In genomic region chr17:3761061-3761917, GRCh38 we compare ENCODE assay signal across 29 cellular contexts. TPM values are rescaled to one million over a fixed set of nuclear protein-coding genes. Genes with fewer than 3 reads are reported as not detected.
DNase-seq lines count a peak whose midpoint lies in the region; ATAC-seq and TF ChIP-seq lines count a peak whose summit lies in the region.
"Had no signal": no experiment of that assay in that cellular context is flagged by ENCODE, and none has a peak within 500 bp of the region (broad histone marks: within the 10 kb centered on the region; RNA-seq: fewer than 3 reads in every experiment).

No MANE protein-coding gene starts in this region.

- H3K9me3 Mint-ChIP-seq in activated CD4-positive, alpha-beta T cell treated with anti-CD3 and anti-CD28 coated beads, Interleukin-2, amount 10 ng/mL, durations not matched to agents 7 days and 5 days = peaks cover 10% of the 10 kb centered on the region
- H3K9me3 Mint-ChIP-seq in stimulated activated naive CD8-positive, alpha-beta T cell treated with anti-CD3 and anti-CD28 coated beads, Interleukin-15, Interleukin-2, amounts not matched to agents 100 ng/mL and 50 ng/mL, for 24 hours = peaks cover 8% of the 10 kb centered on the region

- H3K27me3 ChIP-seq in gastroesophageal sphincter = peaks cover 4% of the 10 kb centered on the region
- H3K27me3 ChIP-seq: hepatocyte, pancreas had no signal

- H3K36me3 Mint-ChIP-seq in activated CD4-positive, alpha-beta T cell treated with anti-CD3 and anti-CD28 coated beads, Interleukin-2, amount 10 ng/mL, durations not matched to agents 7 days and 5 days (ENCODE audit: low read depth) = peaks cover 7% of the 10 kb centered on the region
- H3K36me3 Mint-ChIP-seq in stimulated activated naive CD8-positive, alpha-beta T cell treated with anti-CD3 and anti-CD28 coated beads, Interleukin-15, Interleukin-2, amounts not matched to agents 100 ng/mL and 50 ng/mL, for 24 hours (ENCODE audit: low read depth) = peaks cover 12% of the 10 kb centered on the region
- H3K36me3 Mint-ChIP-seq in T-helper 17 cell (ENCODE audit: low read depth) = peaks cover 3% of the 10 kb centered on the region
- H3K36me3 Mint-ChIP-seq: CD4-positive, alpha-beta memory T cell had no signal

- TF ChIP-seq POLR2A in gastroesophageal sphincter (IDR thresholded peaks at IDR 0.05) = no peak

- CTCF ChIA-PET in activated CD4-positive, alpha-beta T cell treated with anti-CD3 and anti-CD28 coated beads, Interleukin-2, amount 10 ng/mL, durations not matched to agents 7 days and 5 days (lab: Charles Lee) = interaction anchor here (0.7 to 3.4 kb wide), 5 partner anchors 10 to 85 kb away, joined by 3 to 18 read pairs (median 5); partner anchors contain the start of gene NCBP3

- H3K9me3 ChIP-seq in gastroesophageal sphincter (peaks cover 0 to 21% (median 0%) of the 10 kb centered on the region in 3 donors), T-helper 17 cell (ENCODE audit: control insufficient read depth, low read length, poor library complexity, severe bottlenecking) (no peaks in the 10 kb centered on the region)
- H3K9me3 ChIP-seq: pancreas, SK-N-SH had no signal

- peak overlapping the region; percentile 43 for H3K27ac Mint-ChIP-seq in activated CD4-positive, alpha-beta T cell treated with anti-CD3 and anti-CD28 coated beads, Interleukin-2, amount 10 ng/mL, durations not matched to agents 7 days and 5 days
- H3K27ac Mint-ChIP-seq in stimulated activated naive CD8-positive, alpha-beta T cell treated with anti-CD3 and anti-CD28 coated beads, Interleukin-15, Interleukin-2, amounts not matched to agents 100 ng/mL and 50 ng/mL, for 24 hours = peak overlapping the region; percentile 41
- no peak overlapping the region for H3K27ac Mint-ChIP-seq in T-helper 17 cell
- H3K27ac Mint-ChIP-seq: activated CD4-positive, alpha-beta T cell treated with anti-CD3 and anti-CD28 coated beads for 36 hours; nephron progenitor cell had no signal

- no peak for ATAC-seq in stimulated activated naive CD8-positive, alpha-beta T cell treated with anti-CD3 and anti-CD28 coated beads, Interleukin-15, Interleukin-2, amounts not matched to agents 100 U/mL and 50 U/mL, for 24 hours
- ATAC-seq in gastroesophageal sphincter (peak; percentile 22), T-helper 17 cell (no peak)
- ATAC-seq: activated CD4-positive, alpha-beta T cell treated with anti-CD3 and anti-CD28 coated beads for 36 hours; activated naive CD4-positive, alpha-beta T cell treated with anti-CD3 and anti-CD28 coated beads, Interleukin-2, amount 50 U/mL, for 72 hours; GM12878; left colon; pancreas had no signal

- no peak overlapping the region for H3K27ac ChIP-seq in gastroesophageal sphincter
- H3K27ac ChIP-seq: hepatocyte, pancreas, thoracic aorta had no signal

- peaks cover 38% of the 10 kb centered on the region for H3K4me1 Mint-ChIP-seq in activated CD4-positive, alpha-beta T cell treated with anti-CD3 and anti-CD28 coated beads, Interleukin-2, amount 10 ng/mL, durations not matched to agents 7 days and 5 days
- H3K4me1 Mint-ChIP-seq in stimulated activated naive CD8-positive, alpha-beta T cell treated with anti-CD3 and anti-CD28 coated beads, Interleukin-15, Interleukin-2, amounts not matched to agents 100 ng/mL and 50 ng/mL, for 24 hours (ENCODE audit: low read depth) = peaks cover 53% of the 10 kb centered on the region
- peaks cover 32% of the 10 kb centered on the region for H3K4me1 Mint-ChIP-seq in T-helper 17 cell
- H3K4me1 Mint-ChIP-seq: nephron progenitor cell had no signal

- POLR2A ChIA-PET in activated CD4-positive, alpha-beta T cell treated with anti-CD3 and anti-CD28 coated beads, Interleukin-2, amount 10 ng/mL, durations not matched to agents 7 days and 5 days (lab: Charles Lee) = no interaction called here

- TF ChIP-seq EP300 in gastroesophageal sphincter (IDR thresholded peaks at IDR 0.05) = no peak

- no peaks in the 10 kb centered on the region for H3K36me3 ChIP-seq in gastroesophageal sphincter
- H3K36me3 ChIP-seq: pancreas, thoracic aorta had no signal

- no peaks in the 10 kb centered on the region for H3K4me1 ChIP-seq in gastroesophageal sphincter
- H3K4me1 ChIP-seq: pancreas had no signal

- no peak for DNase-seq in activated CD4-positive, alpha-beta T cell treated with anti-CD3 and anti-CD28 coated beads, Interleukin-2, amount 10 ng/mL, durations not matched to agents 7 days and 5 days
- no peak for DNase-seq in activated CD4-positive, alpha-beta T cell treated with anti-CD3 and anti-CD28 coated beads for 1 hour
- no peak for DNase-seq in stimulated activated naive CD8-positive, alpha-beta T cell treated with anti-CD3 and anti-CD28 coated beads, Interleukin-15, Interleukin-2, amounts not matched to agents 100 U/mL and 50 U/mL, for 24 hours
- DNase-seq in NCI-H1048 (lab: John Stamatoyannopoulos, UW) = no peak
- no peak for DNase-seq in COLO829 (ENCODE audit: low spot score)
- no peak for DNase-seq in T-helper 17 cell
- DNase-seq: activated CD4-positive, alpha-beta T cell treated with anti-CD3 and anti-CD28 coated beads for 36 hours; activated effector memory CD4-positive, alpha-beta T cell treated with Interleukin-2 at 50 U/mL for 16 hours; anterior cingulate cortex; CD4-positive, alpha-beta memory T cell; DMS 273 treated with DMSO at 0.1 percent for 48 hours; HCEC 1CT; left colon; NCI-H1436 treated with DMSO at 0.1 percent for 48 hours; NCI-H2081 treated with DMSO at 0.1 percent for 48 hours; NCI-H2227 treated with DMSO at 0.1 percent for 48 hours; NCI-H526 treated with DMSO at 0.1 percent for 48 hours; nephron progenitor cell; NK-92 treated with Interleukin-12 subunit alpha and Interleukin-12 subunit beta, amount 100 ng/mL, for 24 hours; SK-N-SH; small intestine; stimulated activated naive CD4-positive, alpha-beta T cell treated with Interleukin-2 at 50 U/mL for 16 hours had no signal

- no peak overlapping the region for H3K4me3 ChIP-seq in gastroesophageal sphincter
- H3K4me3 ChIP-seq: GM12878, hepatocyte, pancreas, thoracic aorta had no signal

- TF ChIP-seq CTCF in gastroesophageal sphincter (IDR thresholded peaks at IDR 0.05) = no peak

- 64 to 66% methylated on average over 7 to 9 of the region's 23 CpGs for WGBS in gastroesophageal sphincter (ENCODE audit: low coverage in 1 of 2), 2 donors

- H3K4me3 Mint-ChIP-seq in activated CD4-positive, alpha-beta T cell treated with anti-CD3 and anti-CD28 coated beads, Interleukin-2, amount 10 ng/mL, durations not matched to agents 7 days and 5 days = no peak overlapping the region
- H3K4me3 Mint-ChIP-seq in stimulated activated naive CD8-positive, alpha-beta T cell treated with anti-CD3 and anti-CD28 coated beads, Interleukin-15, Interleukin-2, amounts not matched to agents 100 ng/mL and 50 ng/mL, for 24 hours = no peak overlapping the region
- H3K4me3 Mint-ChIP-seq in T-helper 17 cell = no peak overlapping the region
- H3K4me3 Mint-ChIP-seq: activated CD4-positive, alpha-beta T cell treated with anti-CD3 and anti-CD28 coated beads for 36 hours; nephron progenitor cell had no signal

- H3K27me3 Mint-ChIP-seq in activated CD4-positive, alpha-beta T cell treated with anti-CD3 and anti-CD28 coated beads, Interleukin-2, amount 10 ng/mL, durations not matched to agents 7 days and 5 days = peaks cover 2% of the 10 kb centered on the region
- peaks cover 20% of the 10 kb centered on the region for H3K27me3 Mint-ChIP-seq in stimulated activated naive CD8-positive, alpha-beta T cell treated with anti-CD3 and anti-CD28 coated beads, Interleukin-15, Interleukin-2, amounts not matched to agents 100 ng/mL and 50 ng/mL, for 24 hours
- no peaks in the 10 kb centered on the region for H3K27me3 Mint-ChIP-seq in T-helper 17 cell
- H3K27me3 Mint-ChIP-seq: activated CD4-positive, alpha-beta T cell treated with anti-CD3 and anti-CD28 coated beads for 36 hours had no signal

RNA-seq across cellular contexts. Expression of gene HASPIN, which starts 37.6 kb away (rescaled TPM):
- 10 to 100 TPM; 27.6 to 31.2 TPM for total RNA-seq in activated CD4-positive, alpha-beta T cell treated with anti-CD3 and anti-CD28 coated beads, Interleukin-2, amount 10 ng/mL, durations not matched to agents 7 days and 5 days
- total RNA-seq in gastroesophageal sphincter = under 1 TPM in 2 of 4 donors, not detected in 2; 0.13 to 0.15 TPM
- under 1 TPM; 0.22 to 0.31 TPM for total RNA-seq in T-helper 17 cell

RNA-seq across cellular contexts. Expression of gene ITGAE, which starts 39.7 kb away (rescaled TPM):
- 10 to 100 TPM; 18.3 to 20.9 TPM for total RNA-seq in activated CD4-positive, alpha-beta T cell treated with anti-CD3 and anti-CD28 coated beads, Interleukin-2, amount 10 ng/mL, durations not matched to agents 7 days and 5 days
- total RNA-seq in gastroesophageal sphincter (10 to 100 TPM; 20.3 to 35.2 (median 21.7) TPM), T-helper 17 cell (10 to 100 TPM; 10.2 to 14.3 TPM)

Comparison
In these comparisons a context has a peak if more than half of its experiments do, and no peak if none do; other contexts are left out.
1. RNA of gene HASPIN, which starts 37.6 kb away (total RNA-seq): 27.6 to 31.2 TPM in activated CD4-positive, alpha-beta T cell treated with anti-CD3 and anti-CD28 coated beads, Interleukin-2, amount 10 ng/mL, durations not matched to agents 7 days and 5 days; 0.22 to 0.31 TPM in T-helper 17 cell and 0.13 to 0.15 TPM in gastroesophageal sphincter; every median in the first group is over 10 times any median in the second.